In the genomic region with DNA sequence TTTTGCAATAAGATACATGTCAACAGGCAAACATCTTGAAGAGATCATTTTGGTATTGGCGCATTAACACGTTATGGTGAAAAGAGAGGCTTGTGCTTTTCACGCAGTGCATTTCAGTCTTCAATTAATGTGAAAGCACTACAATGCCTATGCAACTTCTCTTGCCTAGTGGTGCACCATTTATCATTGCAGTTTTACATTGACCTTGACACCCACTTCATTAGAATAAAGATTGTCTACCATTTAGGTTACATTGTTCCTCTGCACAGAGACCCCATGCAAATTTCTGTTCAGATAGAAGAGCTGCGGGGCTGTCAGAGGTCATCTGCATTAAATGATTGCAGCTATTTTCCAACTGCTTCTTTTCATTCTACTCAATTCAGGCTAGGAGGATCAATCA, we compare ENCODE assay signal across 23 cellular contexts.
DNase-seq lines count a peak whose midpoint lies in the region; FAIRE-seq and TF ChIP-seq lines count a peak whose summit lies in the region.
"Had no signal": no experiment of that assay in that cellular context is flagged by ENCODE, and none has a peak within 500 bp of the region (broad histone marks: within the 10 kb centered on the region; RNA-seq: fewer than 3 reads in every experiment).

No MANE protein-coding gene starts in this region.

- intact Hi-C loops in dorsolateral prefrontal cortex (cut with DNase I) = loop anchor here (5.0 kb wide), 2 partner anchors 81 to 101 kb away; no protein-coding TSS in a partner anchor

- H3K4me3 ChIP-seq in dorsolateral prefrontal cortex (no peak overlapping the region), coronary artery (no peak overlapping the region)
- H3K4me3 ChIP-seq: MG63 had no signal

- FAIRE-seq in H54 (lab: Jason Lieb, UNC) = peak; percentile 67
- FAIRE-seq: GM12892, GM19239 had no signal

- H3K27ac ChIP-seq in dorsolateral prefrontal cortex (peak overlapping the region in 44 of 59 donors; percentile 6 to 95 (median 84)), coronary artery (no peak overlapping the region)

- TF ChIP-seq CTCF in dorsolateral prefrontal cortex (IDR thresholded peaks at IDR 0.05 in 54 of 56, conservative IDR thresholded peaks at IDR 0.05 in 2 of 56; ENCODE audit: low read depth in 1 of 56, partially characterized antibody in 56 of 56) = no peak
- no peak for TF ChIP-seq CTCF in coronary artery (IDR thresholded peaks at IDR 0.05)

- H3K27me3 ChIP-seq in dorsolateral prefrontal cortex = no peaks in the 10 kb centered on the region
- H3K27me3 ChIP-seq: BE2C, MG63 had no signal

- no peak for TF ChIP-seq POLR2A in H54 (IDR thresholded peaks at IDR 0.05; ENCODE audit: low read depth, low read length)

- DNase-seq in H54 (ENCODE audit: insufficient read length, low spot score) = no peak
- peak; percentile 30 to 52 for DNase-seq in NCI-H526 (lab: John Stamatoyannopoulos, UW)
- DNase-seq in dorsolateral prefrontal cortex = no peak
- DNase-seq in superior temporal gyrus (ENCODE audit: extremely low spot score) = peak; percentile 61
- DNase-seq in kidney glomerular epithelial cell (lab: John Stamatoyannopoulos, UW) = no peak
- no peak for DNase-seq in NK-92 (lab: John Stamatoyannopoulos, UW; ENCODE audit: unreplicated experiment)
- DNase-seq in coronary artery (ENCODE audit: low spot score) = no peak
- DNase-seq: BE2C; CD8-positive, alpha-beta memory T cell; DMS79 treated with DMSO at 0.1 percent for 48 hours; IMR-90; KG1; MG63; NCI-H1105 treated with DMSO at 0.1 percent for 48 hours; NCI-H146; NCI-H1930; NCI-H345; NCI-H510A treated with DMSO at 0.1 percent for 48 hours; NCI-H774; NK-92 treated with Interleukin-12 subunit alpha and Interleukin-12 subunit beta, amount 100 ng/mL, for 24 hours; PC-3 had no signal

Comparison
In these comparisons a context has a peak if more than half of its experiments do, and no peak if none do; other contexts are left out.
1. DNase-seq: peak in NCI-H526 (2 of 2) and superior temporal gyrus (single experiment); none in H54 (single experiment), dorsolateral prefrontal cortex (0 of 10), kidney glomerular epithelial cell (single experiment), NK-92 (single experiment) and coronary artery (single experiment).
2. H3K27ac ChIP-seq: peak in dorsolateral prefrontal cortex (44 of 59); none in coronary artery (0 of 2).